8 cellular contexts compared by ENCODE assay signal in genomic region chr1:61741682-61742619, GRCh38. TPM values are rescaled to one million over a fixed set of nuclear protein-coding genes. Genes with fewer than 3 reads are reported as not detected.
DNase-seq lines count a peak whose midpoint lies in the region; ATAC-seq and TF ChIP-seq lines count a peak whose summit lies in the region.

PATJ (plus strand) TSS chr1:61742480; CDS start chr1:61762893, 20,413 bp downstream.

- intact Hi-C loops in CD4-positive, alpha-beta T cell (cut with DNase I, micrococcal nuclease) = loop anchor here (1.0 to 5.0 kb wide), 4 partner anchors 15 to 695 kb away; partner anchors contain the start of genes TM2D1 (in 1 of the 2) and USP1 (in 1 of the 2)
- intact Hi-C loops in adrenal gland (cut with DNase I) (no loop called here), sciatic nerve (cut with DNase I) (no loop called here)

- peak within 1 kb of the TSS; percentile 62 to 96 (median 76) for H3K4me3 ChIP-seq in adrenal gland

- POLR2A ChIA-PET in CD4-positive, alpha-beta T cell (lab: Charles Lee) = interaction anchor here (1.1 kb wide), 1 partner anchor 14 kb away, joined by 3 read pairs; no protein-coding TSS in a partner anchor

- no peaks in the 10 kb centered on the region for H3K36me3 ChIP-seq in adrenal gland (replicated peaks in 1 of 2)

- no peaks in the 10 kb centered on the region for H3K9me3 ChIP-seq in CD4-positive, alpha-beta T cell (ENCODE audit: control insufficient read depth, low read length)
- H3K9me3 ChIP-seq in adrenal gland (replicated peaks in 1 of 3) = no peaks in the 10 kb centered on the region

- H3K4me1 ChIP-seq in adrenal gland (replicated peaks in 1 of 2) = peaks cover 6 to 12% of the 10 kb centered on the region in 2 donors

- CTCF ChIA-PET in CD4-positive, alpha-beta T cell (lab: Charles Lee) = interaction anchor here (1.0 kb wide), 1 partner anchor 8 kb away, joined by 4 read pairs; no protein-coding TSS in a partner anchor

- peaks cover 7% of the 10 kb centered on the region for H3K36me3 Mint-ChIP-seq in CD4-positive, alpha-beta T cell (ENCODE audit: low read depth)

- no peaks in the 10 kb centered on the region for H3K9me3 Mint-ChIP-seq in CD4-positive, alpha-beta T cell

- no peak for TF ChIP-seq CTCF in CD4-positive, alpha-beta T cell (IDR thresholded peaks at IDR 0.05)
- TF ChIP-seq CTCF in adrenal gland (IDR thresholded peaks at IDR 0.05) = no peak

- 4 to 10% (median 6%) methylated on average over 20 to 54 of the region's 54 CpGs for WGBS in adrenal gland, 4 donors

- peak within 1 kb of the TSS; percentile 94 for H3K27ac Mint-ChIP-seq in CD4-positive, alpha-beta T cell

- peak within 1 kb of the TSS; percentile 56 for H3K27ac ChIP-seq in CD4-positive, alpha-beta T cell (ENCODE audit: low read depth, low read length)
- peak within 1 kb of the TSS; percentile 33 to 97 (median 94) for H3K27ac ChIP-seq in adrenal gland

- ATAC-seq in CD4-positive, alpha-beta T cell (ENCODE audit: poor library complexity) = peak; percentile 91
- ATAC-seq in GM19395 (IDR thresholded peaks at IDR 0.05; ENCODE audit: unreplicated experiment) (peak; percentile 84), HG03521 (IDR thresholded peaks at IDR 0.05; ENCODE audit: unreplicated experiment) (peak; percentile 73), sciatic nerve (peak; percentile 69)

- H3K4me1 Mint-ChIP-seq in CD4-positive, alpha-beta T cell (ENCODE audit: low read depth) = peaks cover 31% of the 10 kb centered on the region

- peak; percentile 40 to 76 (median 58) for DNase-seq in CD4-positive, alpha-beta T cell
- peak; percentile 11 for DNase-seq in SK-N-DZ (ENCODE audit: low spot score)
- DNase-seq in adrenal gland = peak; percentile 50 to 84 (median 65)
- DNase-seq in hypothalamus (lab: John Stamatoyannopoulos, UW) = peak in 46 of 51 donors; percentile 6 to 74 (median 40)
- DNase-seq in sciatic nerve (ENCODE audit: low spot score) = peak; percentile 83
- no peak for DNase-seq in GOT3 (lab: John Stamatoyannopoulos, UW)

- H3K4me3 Mint-ChIP-seq in CD4-positive, alpha-beta T cell = peak within 1 kb of the TSS; percentile 97

- H3K27me3 ChIP-seq in CD4-positive, alpha-beta T cell (ENCODE audit: control insufficient read depth, insufficient read depth, low read length) = no peaks in the 10 kb centered on the region
- H3K27me3 ChIP-seq in adrenal gland = no peaks in the 10 kb centered on the region

- no peak for TF ChIP-seq POLR2A in adrenal gland (IDR thresholded peaks at IDR 0.05)

- H3K27me3 Mint-ChIP-seq in CD4-positive, alpha-beta T cell = no peaks in the 10 kb centered on the region

RNA-seq across cellular contexts. Expression of gene PATJ, which starts in this region (rescaled TPM):
- total RNA-seq in CD4-positive, alpha-beta T cell = 10 to 100 TPM; 50.4 to 54.1 TPM
- 2.9 and 4.0 TPM in 2 replicates for polyA plus RNA-seq in SK-N-DZ (2014; cell fraction: cytosol; rRNA removed)
- 2.9 and 4.7 TPM in 2 replicates for polyA plus RNA-seq in SK-N-DZ (2014; cell fraction: nucleus; rRNA removed)
- 10 to 100 TPM; 11.9 to 36.6 (median 25.3) TPM for total RNA-seq in adrenal gland
- 10 to 100 TPM in 1 of 3 donors, 1 to 10 TPM in 2; 6.8 to 16.5 (median 8.6) TPM for polyA plus RNA-seq in adrenal gland
- total RNA-seq in sciatic nerve = 30.0 TPM

Comparison
In these comparisons a context has a peak if more than half of its experiments do, and no peak if none do; other contexts are left out.
1. intact Hi-C loops: an anchor here in CD4-positive, alpha-beta T cell (1.0 to 5.0 kb wide); none called in adrenal gland and sciatic nerve.